In the genomic region with DNA sequence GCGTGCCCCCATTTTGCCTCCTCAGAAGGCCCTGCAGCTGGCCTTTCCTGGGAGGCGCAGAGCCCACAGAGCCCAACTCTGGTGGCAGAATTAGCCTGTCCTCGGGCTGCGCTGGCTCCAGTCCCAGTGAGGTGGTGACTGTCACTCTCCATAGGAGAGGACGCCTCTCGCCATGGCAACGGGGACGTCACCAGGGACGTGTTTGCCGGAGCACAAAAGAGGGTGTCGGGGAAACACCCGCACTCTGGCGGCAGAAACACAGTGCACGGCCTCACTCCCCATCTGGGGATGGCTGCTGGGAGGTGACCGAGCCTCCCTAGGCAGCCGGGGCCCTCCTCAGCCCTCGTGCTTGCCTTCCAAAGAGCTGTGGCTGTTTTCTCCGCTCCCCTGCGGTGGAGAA, we compare ENCODE assay signal across 14 cellular contexts. TPM values are rescaled to one million over a fixed set of nuclear protein-coding genes. Genes with fewer than 3 reads are reported as not detected.
DNase-seq lines count a peak whose midpoint lies in the region; ATAC-seq and TF ChIP-seq lines count a peak whose summit lies in the region.
"Had no signal": no experiment of that assay in that cellular context is flagged by ENCODE, and none has a peak within 500 bp of the region (broad histone marks: within the 10 kb centered on the region; RNA-seq: fewer than 3 reads in every experiment).

No MANE protein-coding gene starts in this region.

- H3K79me2 ChIP-seq in PC-3 (ENCODE audit: low read length): no peaks in the 10 kb centered on the region

- H3K27ac ChIP-seq in PC-3 (ENCODE audit: low read length) (no peak overlapping the region), left ventricle myocardium inferior (replicated peaks) (no peak overlapping the region)

- no peak for TF ChIP-seq CTCF in PC-3 (conservative IDR thresholded peaks at IDR 0.05; ENCODE audit: low read depth, low read length)
- TF ChIP-seq CTCF in left ventricle myocardium inferior (IDR thresholded peaks at IDR 0.05; ENCODE audit: borderline replicate concordance): no peak

- no peaks in the 10 kb centered on the region for H3K36me3 ChIP-seq in PC-3 (ENCODE audit: low read depth, low read length)
- no peaks in the 10 kb centered on the region for H3K36me3 ChIP-seq in left ventricle myocardium inferior

- no peaks in the 10 kb centered on the region for H4K20me1 ChIP-seq in PC-3 (ENCODE audit: low read length)

- no peak overlapping the region for H3K9ac ChIP-seq in PC-3 (ENCODE audit: low read length)

- H3K27me3 ChIP-seq in PC-3 (ENCODE audit: low read length) (no peaks in the 10 kb centered on the region), left ventricle myocardium inferior (ENCODE audit: low read depth) (no peaks in the 10 kb centered on the region)

- 0 out of 2 replicates have a peak, but pooled peaks cover 5% of the 10 kb centered on the region for H3K4me1 ChIP-seq in PC-3 (ENCODE audit: insufficient read depth, low read length)
- H3K4me1 ChIP-seq in left ventricle myocardium inferior: peaks cover 31% of the 10 kb centered on the region

- H3F3A ChIP-seq in PC-3 (ENCODE audit: low read length, unreplicated experiment): no peaks in the 10 kb centered on the region

- H3K4me2 ChIP-seq in PC-3 (ENCODE audit: low read length): no peak overlapping the region

- no TSS peak for BruUV-seq in PC-3 (replicated peaks; lab: Mats Ljungman, UMichigan)

- POLR2A ChIA-PET in PC-3 (lab: Charles Lee; ENCODE audit: unreplicated experiment): no interaction called here

- CTCF ChIA-PET in PC-3 (lab: Charles Lee): no interaction called here

- ATAC-seq in PC-3: peak; percentile 34
- no peak for ATAC-seq in GM21367 (IDR thresholded peaks at IDR 0.05; ENCODE audit: unreplicated experiment)

- no peak overlapping the region for H2AFZ ChIP-seq in PC-3 (ENCODE audit: low read length)

- no peak overlapping the region for H3K4me3 ChIP-seq in PC-3 (ENCODE audit: low read length)
- no peak overlapping the region for H3K4me3 ChIP-seq in left ventricle myocardium inferior

- intact Hi-C loops in PC-3 (cut with micrococcal nuclease): no loop called here
- intact Hi-C loops in left ventricle myocardium inferior (cut with micrococcal nuclease): no loop called here

- H3K9me3 ChIP-seq in PC-3 (ENCODE audit: low read length) (peaks cover 4% of the 10 kb centered on the region; the same call in 1 of the 2 replicates), left ventricle myocardium inferior (replicated peaks) (peaks cover 4% of the 10 kb centered on the region)

- no peaks in the 10 kb centered on the region for H3K9me2 ChIP-seq in PC-3 (replicated peaks; ENCODE audit: low read length)

- peak; percentile 52 for DNase-seq in Ammon's horn (ENCODE audit: low spot score)
- peak; percentile 53 for DNase-seq in NCI-H1105 treated with DMSO at 0.1 percent for 48 hours (lab: John Stamatoyannopoulos, UW)
- no peak for DNase-seq in PC-3
- DNase-seq in left ventricle myocardium inferior: peak; percentile 70
- no peak for DNase-seq in kidney glomerular epithelial cell (lab: John Stamatoyannopoulos, UW)
- no peak for DNase-seq in T-helper 1 cell
- DNase-seq in HK-2 (ENCODE audit: unreplicated experiment): no peak
- DNase-seq: activated CD4-positive, alpha-beta T cell treated with anti-CD3 and anti-CD28 coated beads for 48 hours; KG1; midbrain; NCI-H526 treated with DMSO at 0.1 percent for 48 hours; stimulated activated CD4-positive, alpha-beta T cell treated with anti-CD3 and anti-CD28 coated beads, Interleukin-4, amount 100 ng/mL, for 24 hours; stimulated activated naive CD4-positive, alpha-beta T cell had no signal

RNA-seq across cellular contexts. Expression of a gene that starts 50.2 kb away (rescaled TPM):
- total RNA-seq in PC-3 (2014; rRNA removed): 117 and 218 TPM in 2 replicates
- 152 TPM for total RNA-seq in left ventricle myocardium inferior

Comparison
In these comparisons a context has a peak if more than half of its experiments do, and no peak if none do; other contexts are left out.
1. DNase-seq: peak in Ammon's horn (single experiment), NCI-H1105 treated with DMSO at 0.1 percent for 48 hours (single experiment) and left ventricle myocardium inferior (single experiment); none in PC-3 (single experiment), kidney glomerular epithelial cell (single experiment), T-helper 1 cell (0 of 5) and HK-2 (single experiment).